ENCODE assay signal across 8 cellular contexts in the genomic region with DNA sequence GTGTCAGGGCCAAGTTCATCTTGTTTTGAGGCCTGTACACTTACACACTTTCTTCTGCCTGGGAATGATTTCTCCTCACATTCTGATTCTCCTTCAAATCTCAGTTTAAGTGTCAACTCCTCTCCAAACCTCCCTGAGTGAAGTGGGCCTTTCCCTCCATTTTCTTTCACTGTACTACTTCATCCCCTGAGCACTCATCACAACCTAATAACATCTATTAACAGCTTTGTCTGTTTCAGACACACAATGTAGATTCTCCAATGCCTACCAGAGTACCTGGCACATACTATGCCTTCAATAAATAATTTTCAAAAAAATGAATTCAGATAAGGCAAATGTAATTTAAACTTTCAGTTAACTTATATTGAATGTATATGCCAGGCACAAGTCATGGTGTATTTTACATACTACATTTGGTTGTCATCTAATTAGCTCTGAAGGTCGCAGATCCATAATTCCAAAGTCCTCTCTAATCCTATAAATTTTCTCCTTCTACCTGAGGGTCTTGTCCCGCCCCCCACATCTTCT. TPM values are rescaled to one million over a fixed set of nuclear protein-coding genes. Genes with fewer than 3 reads are reported as not detected.
A peak's percentile ranks its signal among the peaks of the same experiment; 100 is the strongest.
DNase-seq lines count a peak whose midpoint lies in the region; ATAC-seq and TF ChIP-seq lines count a peak whose summit lies in the region.

No MANE protein-coding gene starts in this region.

- no peaks in the 10 kb centered on the region for H3K36me3 ChIP-seq in HUES6 (ENCODE audit: control insufficient read depth, insufficient read depth, low read length)
- peaks cover 0 to 7% (median 5%) of the 10 kb centered on the region in 3 experiments for H3K36me3 ChIP-seq in naive thymus-derived CD4-positive, alpha-beta T cell (ENCODE audit: control insufficient read depth in 2 of 3, insufficient read depth in 3 of 3, low read length in 3 of 3)

- peak overlapping the region; percentile 89 for H3K27ac Mint-ChIP-seq in chondrocyte (ENCODE audit: unreplicated experiment)
- H3K27ac Mint-ChIP-seq in naive thymus-derived CD4-positive, alpha-beta T cell: peak overlapping the region; percentile 79 to 97 (median 90)

- H3K27me3 Mint-ChIP-seq in activated T-cell treated with anti-CD3 and anti-CD28 coated beads, Interleukin-2, amount 50 U/mL, for 4 hours (ENCODE audit: low read depth): peaks cover 2% of the 10 kb centered on the region
- no peaks in the 10 kb centered on the region for H3K27me3 Mint-ChIP-seq in chondrocyte (ENCODE audit: low read depth)
- H3K27me3 Mint-ChIP-seq in naive thymus-derived CD4-positive, alpha-beta T cell: peaks cover 0 to 16% (median 4%) of the 10 kb centered on the region in 5 donors

- no peak for ATAC-seq in activated T-cell treated with anti-CD3 and anti-CD28 coated beads, Interleukin-2, amount 50 U/mL, for 4 hours
- ATAC-seq in naive thymus-derived CD4-positive, alpha-beta T cell: no peak

- H3K27me3 ChIP-seq in HUES6 (ENCODE audit: control insufficient read depth, insufficient read depth, low read length): no peaks in the 10 kb centered on the region
- no peaks in the 10 kb centered on the region for H3K27me3 ChIP-seq in naive thymus-derived CD4-positive, alpha-beta T cell (ENCODE audit: control insufficient read depth in 2 of 2, insufficient read depth in 2 of 2, low read length in 2 of 2)

- H3K4me3 Mint-ChIP-seq in activated T-cell treated with anti-CD3 and anti-CD28 coated beads, Interleukin-2, amount 50 U/mL, for 4 hours: peak overlapping the region; percentile 97
- peak overlapping the region; percentile 98 for H3K4me3 Mint-ChIP-seq in chondrocyte (ENCODE audit: unreplicated experiment)
- H3K4me3 Mint-ChIP-seq in naive thymus-derived CD4-positive, alpha-beta T cell: peak overlapping the region; percentile 89 to 100 (median 96)

- no peaks in the 10 kb centered on the region for H3K36me3 Mint-ChIP-seq in activated T-cell treated with anti-CD3 and anti-CD28 coated beads, Interleukin-2, amount 50 U/mL, for 4 hours (ENCODE audit: insufficient read depth)
- no peaks in the 10 kb centered on the region for H3K36me3 Mint-ChIP-seq in chondrocyte (ENCODE audit: low read depth)
- peaks cover 0 to 7% (median 5%) of the 10 kb centered on the region in 5 donors for H3K36me3 Mint-ChIP-seq in naive thymus-derived CD4-positive, alpha-beta T cell

- no peak overlapping the region for H3K9ac ChIP-seq in HUES6 (ENCODE audit: low read length)

- peaks cover 5% of the 10 kb centered on the region for H3K9me3 Mint-ChIP-seq in activated T-cell treated with anti-CD3 and anti-CD28 coated beads, Interleukin-2, amount 50 U/mL, for 4 hours
- H3K9me3 Mint-ChIP-seq in chondrocyte (ENCODE audit: low read depth): no peaks in the 10 kb centered on the region
- peaks cover 0 to 8% (median 0%) of the 10 kb centered on the region in 11 donors for H3K9me3 Mint-ChIP-seq in naive thymus-derived CD4-positive, alpha-beta T cell

- no peak for TF ChIP-seq CTCF in chondrocyte (IDR thresholded peaks at IDR 0.05)

- 0 out of 2 replicates have a peak, but pooled peaks cover 8% of the 10 kb centered on the region for H3K4me1 ChIP-seq in HUES6 (ENCODE audit: control insufficient read depth, insufficient read depth, low read length)
- peaks cover 4 to 5% of the 10 kb centered on the region in 2 donors for H3K4me1 ChIP-seq in naive thymus-derived CD4-positive, alpha-beta T cell (ENCODE audit: control insufficient read depth in 2 of 2, insufficient read depth in 2 of 2, low read length in 2 of 2)

- H3K9me3 ChIP-seq in HUES6 (ENCODE audit: control insufficient read depth, insufficient read depth, low read depth, low read length): no peaks in the 10 kb centered on the region
- no peaks in the 10 kb centered on the region for H3K9me3 ChIP-seq in naive thymus-derived CD4-positive, alpha-beta T cell (ENCODE audit: control insufficient read depth in 2 of 3, low read length in 3 of 3)

- peak overlapping the region; percentile 91 for H3K4me3 ChIP-seq in HUES6 (ENCODE audit: low read depth, low read length)
- H3K4me3 ChIP-seq in naive thymus-derived CD4-positive, alpha-beta T cell (ENCODE audit: low read length): peak overlapping the region; percentile 79

- POLR2A ChIA-PET in naive thymus-derived CD4-positive, alpha-beta T cell (lab: Charles Lee): interaction anchor here (0.6 kb wide), 1 partner anchor 1157 kb away, joined by 3 read pairs; no protein-coding TSS in a partner anchor

- CTCF ChIA-PET in naive thymus-derived CD4-positive, alpha-beta T cell (lab: Charles Lee): interaction anchor here (0.6 kb wide), 1 partner anchor 605 kb away, joined by 4 read pairs; no protein-coding TSS in a partner anchor

- H3K4me1 Mint-ChIP-seq in activated T-cell treated with anti-CD3 and anti-CD28 coated beads, Interleukin-2, amount 50 U/mL, for 4 hours (ENCODE audit: low read depth): peaks cover 34% of the 10 kb centered on the region
- peaks cover 37% of the 10 kb centered on the region for H3K4me1 Mint-ChIP-seq in chondrocyte (ENCODE audit: low read depth)
- H3K4me1 Mint-ChIP-seq in naive thymus-derived CD4-positive, alpha-beta T cell: peaks cover 19 to 46% (median 43%) of the 10 kb centered on the region in 7 donors

- intact Hi-C loops in naive thymus-derived CD4-positive, alpha-beta T cell (cut with micrococcal nuclease): loop anchor here (1.0 to 10.0 kb wide), 7 partner anchors 617 to 1608 kb away; a partner anchor contains a TSS
- intact Hi-C loops in posterior vena cava (cut with DNase I): no loop called here

- DNase-seq in activated T-cell treated with anti-CD3 and anti-CD28 coated beads, Interleukin-2, amount 50 U/mL, for 4 hours: no peak
- DNase-seq in activated T-cell treated with anti-CD3 and anti-CD28 coated beads for 4 hours: no peak
- no peak for DNase-seq in chondrocyte (ENCODE audit: low spot score)
- DNase-seq in naive thymus-derived CD4-positive, alpha-beta T cell: no peak
- DNase-seq in NCI-H446 (lab: John Stamatoyannopoulos, UW): no peak
- DNase-seq in posterior vena cava (ENCODE audit: low spot score): no peak
- DNase-seq in T1000 (lab: John Stamatoyannopoulos, UW): no peak

- no peak overlapping the region for H3K27ac ChIP-seq in HUES6 (ENCODE audit: low read depth, low read length)
- peak overlapping the region; percentile 79 for H3K27ac ChIP-seq in naive thymus-derived CD4-positive, alpha-beta T cell (ENCODE audit: low read depth, low read length)

RNA-seq across cellular contexts. Expression of a gene that starts 0.4 kb away (rescaled TPM):
- 10 to 100 TPM; 20.5 to 27.1 (median 20.8) TPM for total RNA-seq in activated T-cell treated with anti-CD3 and anti-CD28 coated beads, Interleukin-2, amount 50 U/mL, for 4 hours
- 57.7 to 73.9 TPM (median 60.9 TPM) in 3 replicates for total RNA-seq in chondrocyte
- total RNA-seq in naive thymus-derived CD4-positive, alpha-beta T cell: 10 to 100 TPM; 19.4 to 41.6 (median 32.3) TPM
- 10 to 100 TPM; 18.1 to 20.3 TPM for polyA plus RNA-seq in naive thymus-derived CD4-positive, alpha-beta T cell
- total RNA-seq in posterior vena cava: 10 to 100 TPM; 47.7 to 54.4 TPM

RNA-seq across cellular contexts. Expression of a gene that starts 52.1 kb away (rescaled TPM):
- total RNA-seq in activated T-cell treated with anti-CD3 and anti-CD28 coated beads, Interleukin-2, amount 50 U/mL, for 4 hours: 1 to 10 TPM; 1.0 to 4.3 (median 4.3) TPM
- total RNA-seq in chondrocyte: 88.2 to 101 TPM (median 100 TPM) in 3 replicates
- under 1 TPM in 1 of 5 experiments, not detected in 4; 0.92 TPM for total RNA-seq in naive thymus-derived CD4-positive, alpha-beta T cell
- polyA plus RNA-seq in naive thymus-derived CD4-positive, alpha-beta T cell: not detected
- total RNA-seq in posterior vena cava: 100 to 1,000 TPM; 206 to 213 TPM

Comparison
In these comparisons a context has a peak if more than half of its experiments do, and no peak if none do; other contexts are left out.
1. RNA of a gene that starts 52.1 kb away (total RNA-seq): 206 to 213 TPM in posterior vena cava and 88.2 to 101 TPM in chondrocyte; 1.0 to 4.3 TPM in activated T-cell treated with anti-CD3 and anti-CD28 coated beads, Interleukin-2, amount 50 U/mL, for 4 hours and 0.92 TPM in naive thymus-derived CD4-positive, alpha-beta T cell; every median in the first group is over 10 times any median in the second.
2. intact Hi-C loops: an anchor here in naive thymus-derived CD4-positive, alpha-beta T cell (1.0 to 10.0 kb wide); none called in posterior vena cava.
3. Peak in every context shown above with its lines, with median percentiles within 50 percentile points of each other: H3K4me3 Mint-ChIP-seq.